32 cellular contexts compared by ENCODE assay signal in the genomic region with DNA sequence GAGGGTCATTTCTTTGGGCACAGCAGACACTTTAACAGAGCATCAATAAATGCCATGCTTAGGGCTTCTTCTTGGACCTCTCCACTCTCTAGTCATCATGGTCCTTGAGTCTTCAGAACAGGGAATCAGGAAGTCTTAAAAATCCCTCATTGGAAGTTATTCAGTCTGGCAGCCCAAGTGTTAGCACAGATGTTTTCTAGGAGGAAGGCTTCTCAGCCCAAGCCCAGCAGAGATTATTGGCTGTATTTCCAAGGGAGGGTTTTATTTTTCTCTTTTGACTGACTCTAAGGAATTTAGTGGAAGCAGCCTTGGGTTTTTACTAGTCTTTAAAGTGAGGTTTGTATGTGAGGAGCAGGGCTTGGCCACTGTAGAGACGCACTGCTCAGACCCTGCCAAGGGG.
"Had no signal": no experiment of that assay in that cellular context is flagged by ENCODE, and none has a peak within 500 bp of the region (broad histone marks: within the 10 kb centered on the region; RNA-seq: fewer than 3 reads in every experiment).

No MANE protein-coding gene starts in this region.

- H3K4me1 Mint-ChIP-seq: activated CD4-positive, alpha-beta T cell treated with anti-CD3 and anti-CD28 coated beads for 36 hours; activated CD4-positive, alpha-beta T cell treated with anti-CD3 and anti-CD28 coated beads, Interleukin-2, amount 10 ng/mL, durations not matched to agents 24 days and 14 days; activated CD8-positive, alpha-beta memory T cell treated with anti-CD3 and anti-CD28 coated beads, Interleukin-2, amount 10 ng/mL, durations not matched to agents 7 days and 5 days; activated naive CD4-positive, alpha-beta T cell treated with anti-CD3 and anti-CD28 coated beads, Interleukin-2, amount 10 ng/mL, durations not matched to agents 7 days and 5 days; activated naive CD8-positive, alpha-beta T cell treated with anti-CD3 and anti-CD28 coated beads, Interleukin-2, amount 10 ng/mL, durations not matched to agents 7 days and 5 days; central memory CD8-positive, alpha-beta T cell had no signal

- H3K4me1 ChIP-seq: body of pancreas, gastroesophageal sphincter had no signal

- H3K27ac ChIP-seq: body of pancreas, cardiac muscle cell, coronary artery, gastroesophageal sphincter had no signal

- H3K4me3 ChIP-seq: body of pancreas, cardiac muscle cell, coronary artery, dorsolateral prefrontal cortex, gastroesophageal sphincter had no signal

- ATAC-seq: activated CD4-positive, alpha-beta T cell treated with anti-CD3 and anti-CD28 coated beads for 36 hours; activated CD8-positive, alpha-beta memory T cell treated with anti-CD3 and anti-CD28 coated beads, Interleukin-2, amount 10 ng/mL, durations not matched to agents 7 days and 5 days; activated CD8-positive, alpha-beta T cell treated with anti-CD3 and anti-CD28 coated beads, Interleukin-2, amount 10 ng/mL, durations not matched to agents 7 days and 5 days; activated naive CD4-positive, alpha-beta T cell treated with anti-CD3 and anti-CD28 coated beads, Interleukin-2, amount 50 U/mL, for 72 hours; activated T-cell treated with anti-CD3 and anti-CD28 coated beads, Interleukin-2, amount 50 U/mL, for 72 hours; body of pancreas; esophagus mucosa; gastroesophageal sphincter; T-helper 17 cell had no signal

- DNase-seq: activated CD4-positive, alpha-beta memory T cell treated with anti-CD3 and anti-CD28 coated beads for 36 hours; activated CD4-positive, alpha-beta T cell treated with anti-CD3 and anti-CD28 coated beads for 36 hours; activated CD4-positive, alpha-beta T cell treated with anti-CD3 and anti-CD28 coated beads, Interleukin-2, amount 10 ng/mL, durations not matched to agents 24 days and 14 days; activated CD4-positive, CD25-positive, alpha-beta regulatory T cell; activated CD4-positive, CD25-positive, alpha-beta regulatory T cell treated with anti-CD3 and anti-CD28 coated beads, Interleukin-2, amount 50 U/mL, for 72 hours; activated CD8-positive, alpha-beta memory T cell treated with anti-CD3 and anti-CD28 coated beads, Interleukin-2, amount 10 ng/mL, durations not matched to agents 7 days and 5 days; activated CD8-positive, alpha-beta memory T cell treated with anti-CD3 and anti-CD28 coated beads, Interleukin-2, amount 50 U/mL, for 4 hours; activated CD8-positive, alpha-beta T cell treated with anti-CD3 and anti-CD28 coated beads, Interleukin-2, amount 10 ng/mL, durations not matched to agents 7 days and 5 days; activated gamma-delta T cell; activated naive CD4-positive, alpha-beta T cell; activated naive CD4-positive, alpha-beta T cell treated with anti-CD3 and anti-CD28 coated beads, Interleukin-2, amount 10 ng/mL, durations not matched to agents 7 days and 5 days; activated naive CD8-positive, alpha-beta T cell treated with anti-CD3 and anti-CD28 coated beads, Interleukin-2, amount 10 ng/mL, durations not matched to agents 7 days and 5 days; activated T-cell treated with anti-CD3 and anti-CD28 coated beads, Interleukin-2, amount 50 U/mL, for 1 hour; activated T-cell treated with anti-CD3 and anti-CD28 coated beads, Interleukin-2, amount 50 U/mL, for 72 hours; amniotic stem cell; anterior cingulate cortex; body of pancreas; dorsolateral prefrontal cortex; effector memory CD4-positive, alpha-beta T cell; endodermal cell; foreskin melanocyte; T-helper 1 cell; T-helper 17 cell; T1000 had no signal

- H3K27me3 Mint-ChIP-seq: activated CD4-positive, alpha-beta memory T cell treated with anti-CD3 and anti-CD28 coated beads for 36 hours; activated CD4-positive, alpha-beta T cell treated with anti-CD3 and anti-CD28 coated beads for 36 hours; activated CD4-positive, alpha-beta T cell treated with anti-CD3 and anti-CD28 coated beads, Interleukin-2, amount 10 ng/mL, durations not matched to agents 24 days and 14 days; activated CD8-positive, alpha-beta memory T cell treated with anti-CD3 and anti-CD28 coated beads, Interleukin-2, amount 10 ng/mL, durations not matched to agents 7 days and 5 days; activated naive CD4-positive, alpha-beta T cell treated with anti-CD3 and anti-CD28 coated beads, Interleukin-2, amount 10 ng/mL, durations not matched to agents 7 days and 5 days; activated naive CD8-positive, alpha-beta T cell treated with anti-CD3 and anti-CD28 coated beads, Interleukin-2, amount 10 ng/mL, durations not matched to agents 7 days and 5 days; central memory CD8-positive, alpha-beta T cell; dendritic cell treated with granulocyte-macrophage colony-stimulating factor and Interleukin-4, amounts not matched to agents 40 ng/mL and 50 ng/mL, for 4 days; T-helper 17 cell had no signal

- H3K4me3 Mint-ChIP-seq: activated CD4-positive, alpha-beta memory T cell treated with anti-CD3 and anti-CD28 coated beads for 36 hours; activated CD4-positive, alpha-beta T cell treated with anti-CD3 and anti-CD28 coated beads for 36 hours; activated CD4-positive, alpha-beta T cell treated with anti-CD3 and anti-CD28 coated beads, Interleukin-2, amount 10 ng/mL, durations not matched to agents 24 days and 14 days; activated CD8-positive, alpha-beta memory T cell treated with anti-CD3 and anti-CD28 coated beads, Interleukin-2, amount 10 ng/mL, durations not matched to agents 7 days and 5 days; activated CD8-positive, alpha-beta T cell treated with anti-CD3 and anti-CD28 coated beads, Interleukin-2, amount 10 ng/mL, durations not matched to agents 7 days and 5 days; activated naive CD4-positive, alpha-beta T cell treated with anti-CD3 and anti-CD28 coated beads, Interleukin-2, amount 10 ng/mL, durations not matched to agents 7 days and 5 days; activated naive CD8-positive, alpha-beta T cell treated with anti-CD3 and anti-CD28 coated beads, Interleukin-2, amount 10 ng/mL, durations not matched to agents 7 days and 5 days; activated T-cell treated with anti-CD3 and anti-CD28 coated beads, Interleukin-2, amount 50 U/mL, for 72 hours; central memory CD8-positive, alpha-beta T cell; dendritic cell treated with granulocyte-macrophage colony-stimulating factor and Interleukin-4, amounts not matched to agents 40 ng/mL and 50 ng/mL, for 4 days; endodermal cell; T-helper 17 cell; T-helper 2 cell treated with Interferon-gamma antibody and Interleukin-4, amounts not matched to agents 5 μg/mL and 100 μg/mL, for 36 hours had no signal

- H3K27me3 ChIP-seq: body of pancreas, cardiac muscle cell, dorsolateral prefrontal cortex, gastroesophageal sphincter had no signal

- H3K9me3 ChIP-seq: body of pancreas, gastroesophageal sphincter had no signal

- H3K9me3 Mint-ChIP-seq: activated CD4-positive, alpha-beta memory T cell treated with anti-CD3 and anti-CD28 coated beads for 36 hours; activated CD4-positive, alpha-beta T cell treated with anti-CD3 and anti-CD28 coated beads, Interleukin-2, amount 10 ng/mL, durations not matched to agents 24 days and 14 days; activated naive CD4-positive, alpha-beta T cell treated with anti-CD3 and anti-CD28 coated beads, Interleukin-2, amount 10 ng/mL, durations not matched to agents 7 days and 5 days; activated naive CD4-positive, alpha-beta T cell treated with anti-CD3 and anti-CD28 coated beads, Interleukin-2, amount 50 U/mL, for 72 hours; activated naive CD8-positive, alpha-beta T cell treated with anti-CD3 and anti-CD28 coated beads, Interleukin-2, amount 10 ng/mL, durations not matched to agents 7 days and 5 days; activated T-cell treated with anti-CD3 and anti-CD28 coated beads, Interleukin-2, amount 50 U/mL, for 72 hours; central memory CD8-positive, alpha-beta T cell; dendritic cell treated with granulocyte-macrophage colony-stimulating factor and Interleukin-4, amounts not matched to agents 40 ng/mL and 50 ng/mL, for 4 days; endodermal cell; T-helper 2 cell treated with Interferon-gamma antibody and Interleukin-4, amounts not matched to agents 5 μg/mL and 100 μg/mL, for 36 hours had no signal

- H3K27ac Mint-ChIP-seq: activated CD4-positive, alpha-beta memory T cell treated with anti-CD3 and anti-CD28 coated beads for 36 hours; activated CD4-positive, alpha-beta T cell treated with anti-CD3 and anti-CD28 coated beads for 36 hours; activated CD4-positive, alpha-beta T cell treated with anti-CD3 and anti-CD28 coated beads, Interleukin-2, amount 10 ng/mL, durations not matched to agents 24 days and 14 days; activated CD8-positive, alpha-beta memory T cell treated with anti-CD3 and anti-CD28 coated beads, Interleukin-2, amount 10 ng/mL, durations not matched to agents 7 days and 5 days; activated CD8-positive, alpha-beta T cell treated with anti-CD3 and anti-CD28 coated beads, Interleukin-2, amount 10 ng/mL, durations not matched to agents 7 days and 5 days; activated naive CD4-positive, alpha-beta T cell treated with anti-CD3 and anti-CD28 coated beads, Interleukin-2, amount 10 ng/mL, durations not matched to agents 7 days and 5 days; activated naive CD8-positive, alpha-beta T cell treated with anti-CD3 and anti-CD28 coated beads, Interleukin-2, amount 10 ng/mL, durations not matched to agents 7 days and 5 days; activated T-cell treated with anti-CD3 and anti-CD28 coated beads, Interleukin-2, amount 50 U/mL, for 72 hours; dendritic cell treated with granulocyte-macrophage colony-stimulating factor and Interleukin-4, amounts not matched to agents 40 ng/mL and 50 ng/mL, for 4 days; endodermal cell; T-helper 17 cell; T-helper 2 cell treated with Interferon-gamma antibody and Interleukin-4, amounts not matched to agents 5 μg/mL and 100 μg/mL, for 36 hours had no signal

- H3K36me3 Mint-ChIP-seq: activated naive CD4-positive, alpha-beta T cell treated with anti-CD3 and anti-CD28 coated beads, Interleukin-2, amount 50 U/mL, for 72 hours had no signal

- H3K36me3 ChIP-seq: cardiac muscle cell had no signal
